ENCODE assay signal across 2 cellular contexts in the genomic region with DNA sequence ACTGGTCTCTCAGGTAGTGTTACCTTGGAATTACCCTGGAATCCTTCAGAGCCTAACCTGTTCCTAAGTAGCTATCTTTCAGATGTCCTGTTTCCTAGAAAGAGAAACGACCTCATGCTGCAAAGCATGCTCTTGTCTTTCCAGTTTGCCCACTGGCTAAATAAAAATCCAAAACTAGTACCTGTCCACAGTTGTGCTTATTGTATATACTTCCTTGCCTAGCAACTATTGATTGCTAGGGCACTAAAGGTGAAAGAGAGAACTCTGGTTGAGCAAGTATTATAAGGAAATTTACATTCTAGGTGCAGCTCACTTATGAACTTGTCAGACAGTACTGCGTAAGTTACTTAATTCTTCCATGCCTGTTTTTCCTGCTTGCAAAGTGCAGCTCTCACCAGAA.
TF ChIP-seq lines count a peak whose summit lies in the region.

No MANE protein-coding gene starts in this region.

TF ChIP-seq in HepG2, 621 proteins besides CTCF, POLR2A, EP300 and RAD21:
- TF ChIP-seq MIXL1 (CRISPR knock-in tag; IDR thresholded peaks at IDR 0.05): no peak
- 0 out of 2 replicates have a peak, but pooled peaks have one; percentile 16 for TF ChIP-seq BCL6 (CRISPR knock-in tag; IDR thresholded peaks at IDR 0.05)

TF ChIP-seq in GM12891, 5 proteins besides CTCF, POLR2A, EP300 and RAD21:
- TF ChIP-seq PAX5 (IDR thresholded peaks at IDR 0.05; ENCODE audit: insufficient read depth, low read length, severe bottlenecking) (no peak), POLR2AphosphoS5 (IDR thresholded peaks at IDR 0.05; ENCODE audit: low read depth, low read length) (no peak), SPI1 (IDR thresholded peaks at IDR 0.05; ENCODE audit: low read depth, low read length) (no peak), TAF1 (IDR thresholded peaks at IDR 0.05; ENCODE audit: low read depth, low read length) (no peak), POU2F2 (IDR thresholded peaks at IDR 0.05; ENCODE audit: low read depth, low read length) (no peak)
